Comparison of ENCODE assay signal across 21 cellular contexts in genomic region chr3:160127308-160127707, GRCh38.
DNase-seq lines count a peak whose midpoint lies in the region; ATAC-seq, FAIRE-seq and TF ChIP-seq lines count a peak whose summit lies in the region.
"Had no signal": no experiment of that assay in that cellular context is flagged by ENCODE, and none has a peak within 500 bp of the region (broad histone marks: within the 10 kb centered on the region; RNA-seq: fewer than 3 reads in every experiment).

No MANE protein-coding gene starts in this region.

- no peaks in the 10 kb centered on the region for H3K9me3 ChIP-seq in astrocyte (ENCODE audit: insufficient read depth, low read depth, low read length)

- peaks cover 25% of the 10 kb centered on the region for H3K4me1 ChIP-seq in astrocyte (ENCODE audit: insufficient read depth, low read length)

- ATAC-seq in GM18858 (IDR thresholded peaks at IDR 0.05; ENCODE audit: unreplicated experiment) (peak; percentile 48), GM21423 (IDR thresholded peaks at IDR 0.05; ENCODE audit: unreplicated experiment) (peak; percentile 46), HG03095 (IDR thresholded peaks at IDR 0.05; ENCODE audit: unreplicated experiment) (peak; percentile 58)
- ATAC-seq: WTC11 had no signal

- H4K20me1 ChIP-seq in astrocyte (ENCODE audit: insufficient read depth, low read length) = no peaks in the 10 kb centered on the region

- no peaks in the 10 kb centered on the region for H3K79me2 ChIP-seq in astrocyte (ENCODE audit: insufficient read depth, low read length)
- H3K79me2 ChIP-seq: hepatocyte had no signal

- no peaks in the 10 kb centered on the region for H3K27me3 ChIP-seq in astrocyte (ENCODE audit: insufficient read depth, low read length)
- H3K27me3 ChIP-seq: hepatocyte had no signal

- no peaks in the 10 kb centered on the region for H3K36me3 Mint-ChIP-seq in astrocyte (ENCODE audit: low read depth, unreplicated experiment)
- H3K36me3 Mint-ChIP-seq: brain, WTC11 had no signal

- H3K27ac ChIP-seq in astrocyte (ENCODE audit: low read depth, low read length) = no peak overlapping the region
- H3K27ac ChIP-seq: hepatocyte had no signal

- no peak overlapping the region for H3K4me2 ChIP-seq in astrocyte (ENCODE audit: low read length)
- H3K4me2 ChIP-seq: hepatocyte had no signal

- peaks cover 5% of the 10 kb centered on the region for H3K9me3 Mint-ChIP-seq in astrocyte (ENCODE audit: unreplicated experiment)
- H3K9me3 Mint-ChIP-seq: WTC11 had no signal

- no peak for TF ChIP-seq CTCF in astrocyte (IDR thresholded peaks at IDR 0.05; ENCODE audit: insufficient read depth, low read depth, low read length)

- in situ Hi-C loops in ACHN (cut with HindIII; ENCODE audit: low pct_ligation_motif_present, low pct_unique_long_range_greater_than_20kb, low sequenced_read_pairs) = no loop called here

- no peaks in the 10 kb centered on the region for H3K36me3 ChIP-seq in astrocyte (ENCODE audit: insufficient read depth, low read length)

- H3K27ac Mint-ChIP-seq in astrocyte (ENCODE audit: unreplicated experiment) = no peak overlapping the region
- H3K27ac Mint-ChIP-seq: brain, WTC11 had no signal

- no peak overlapping the region for H3K4me3 ChIP-seq in astrocyte (ENCODE audit: insufficient read depth, low read depth, low read length)
- H3K4me3 ChIP-seq: hepatocyte had no signal

- no peak overlapping the region for H3K9ac ChIP-seq in astrocyte (ENCODE audit: low read length)

- H3K4me1 Mint-ChIP-seq in astrocyte (ENCODE audit: low read depth, unreplicated experiment) = peaks cover 45% of the 10 kb centered on the region

- peak overlapping the region; percentile 3 for H3K4me3 Mint-ChIP-seq in astrocyte (ENCODE audit: unreplicated experiment)
- H3K4me3 Mint-ChIP-seq: brain, WTC11 had no signal

- no peaks in the 10 kb centered on the region for H3K27me3 Mint-ChIP-seq in astrocyte (ENCODE audit: low read depth, unreplicated experiment)

- H2AFZ ChIP-seq in astrocyte (ENCODE audit: low read depth, low read length) = no peak overlapping the region
- H2AFZ ChIP-seq: hepatocyte had no signal

- DNase-seq in astrocyte (ENCODE audit: low read depth) (peak; percentile 12), COLO668 (lab: John Stamatoyannopoulos, UW; ENCODE audit: unreplicated experiment) (no peak), ACHN (no peak), EL (no peak), NCI-H82 (lab: John Stamatoyannopoulos, UW) (no peak)
- DNase-seq: activated naive CD4-positive, alpha-beta T cell treated with Interleukin-2 at 50 U/mL for 16 hours; AML-193; GOT3; Karpas-422; NCI-H1436 treated with DMSO at 0.1 percent for 48 hours; NCI-H446 treated with DMSO at 0.1 percent for 48 hours; small intestine; stimulated activated naive CD4-positive, alpha-beta T cell; SW 1271 had no signal

- no peak for FAIRE-seq in astrocyte (lab: Jason Lieb, UNC)
- FAIRE-seq: RCC 7860, small intestine had no signal
